Comparison of ENCODE assay signal across 25 cellular contexts in the genomic region with DNA sequence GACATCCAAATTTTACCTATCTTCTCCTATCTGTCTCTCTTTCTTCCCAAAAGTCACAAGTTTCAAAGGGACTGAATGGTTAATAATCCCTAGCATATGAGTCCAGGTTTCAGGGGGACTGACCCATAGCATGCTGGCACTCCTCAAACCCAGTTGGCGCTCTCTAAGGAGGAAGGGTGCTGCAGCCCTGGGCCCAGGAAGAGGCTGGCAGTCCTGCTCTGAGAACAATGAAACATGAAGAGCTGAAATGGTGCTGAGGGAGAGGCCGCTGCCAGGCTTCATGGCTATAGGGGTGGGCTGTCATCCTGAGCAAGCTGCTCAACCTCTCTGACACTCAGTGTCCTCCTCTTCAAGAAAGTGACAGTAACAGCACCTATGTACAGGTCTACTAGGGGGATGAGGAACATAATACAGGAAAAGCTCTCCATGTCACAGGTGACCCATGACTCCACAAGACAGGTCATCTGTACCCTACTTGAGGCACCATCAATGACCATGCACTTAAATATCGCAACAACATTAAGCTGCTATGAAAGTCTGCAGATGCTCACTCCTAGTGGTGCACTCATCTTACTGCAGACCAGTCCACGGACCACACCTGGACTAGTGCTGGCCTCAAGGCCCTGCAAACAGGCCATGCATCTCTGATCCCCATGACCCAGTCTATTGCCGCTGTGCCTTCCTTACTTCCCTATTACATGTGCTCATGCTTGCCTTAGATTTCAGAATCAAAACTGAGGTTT. TPM values are rescaled to one million over a fixed set of nuclear protein-coding genes. Genes with fewer than 3 reads are reported as not detected.
DNase-seq lines count a peak whose midpoint lies in the region; ATAC-seq, FAIRE-seq and TF ChIP-seq lines count a peak whose summit lies in the region.
"Had no signal": no experiment of that assay in that cellular context is flagged by ENCODE, and none has a peak within 500 bp of the region (broad histone marks: within the 10 kb centered on the region; RNA-seq: fewer than 3 reads in every experiment).

No MANE protein-coding gene starts in this region.

- H3K27ac ChIP-seq in HepG2 (ENCODE audit: extremely low read length, insufficient read depth, low read length) (no peak overlapping the region), right lobe of liver (no peak overlapping the region), brain microvascular endothelial cell (no peak overlapping the region), temporal lobe (ENCODE audit: low read depth, low read length) (peak overlapping the region; percentile 99)
- H3K27ac ChIP-seq: body of pancreas, epithelial cell of prostate, ovary, sigmoid colon had no signal

- peak; percentile 81 for ATAC-seq in HepG2
- no peak for ATAC-seq in right lobe of liver
- ATAC-seq in SK-N-SH treated with all-trans-retinoic acid at 6 μM for 48 hours = no peak
- ATAC-seq: activated CD4-positive, alpha-beta T cell treated with anti-CD3 and anti-CD28 coated beads for 36 hours; body of pancreas; Right ventricle myocardium inferior; stimulated activated effector memory CD8-positive, alpha-beta T cell treated with anti-CD3 and anti-CD28 coated beads, Interleukin-12 subunit alpha, Interleukin-12 subunit beta, amount 100 ng/mL, for 72 hours had no signal

- peaks cover 11% of the 10 kb centered on the region; the same call in 1 of the 2 replicates for H4K20me1 ChIP-seq in HepG2 (ENCODE audit: insufficient read depth, low read length)

- over 99% methylated on average over 5 of the region's 5 CpGs for WGBS in HepG2 (ENCODE audit: low lambda C conversion rate)
- 71% methylated on average over 1 of the region's 5 CpGs for WGBS in right lobe of liver (ENCODE audit: insufficient coverage, low coverage, low lambda C conversion rate, missing lambda C conversion rate)

- H3K4me2 ChIP-seq in HepG2 (ENCODE audit: low read depth, low read length) = no peak overlapping the region

- H3K79me2 ChIP-seq in HepG2 (ENCODE audit: insufficient read depth, low read length) = peaks cover 24% of the 10 kb centered on the region

- H3K36me3 ChIP-seq in HepG2 (replicated peaks in 1 of 2; ENCODE audit: control insufficient read depth in 1 of 2, insufficient read depth in 2 of 2, low read length in 2 of 2) (no peaks in the 10 kb centered on the region), right lobe of liver (no peaks in the 10 kb centered on the region), brain microvascular endothelial cell (replicated peaks) (no peaks in the 10 kb centered on the region)
- H3K36me3 ChIP-seq: HAP-1, ovary, sigmoid colon had no signal

- no peaks in the 10 kb centered on the region for H3K27me3 ChIP-seq in HepG2 (ENCODE audit: control insufficient read depth in 1 of 2, insufficient read depth in 2 of 2, low read length in 2 of 2)
- no peaks in the 10 kb centered on the region for H3K27me3 ChIP-seq in right lobe of liver
- no peaks in the 10 kb centered on the region for H3K27me3 ChIP-seq in brain microvascular endothelial cell (replicated peaks)
- H3K27me3 ChIP-seq: body of pancreas, ovary, sigmoid colon had no signal

- POLR2A ChIA-PET in HepG2 (lab: Yijun Ruan, JAX) = no interaction called here

- H3K9me3 ChIP-seq in HepG2 (ENCODE audit: low read length) (no peaks in the 10 kb centered on the region), right lobe of liver (no peaks in the 10 kb centered on the region)
- H3K9me3 ChIP-seq: body of pancreas, HAP-1, ovary, sigmoid colon had no signal

- BruUV-seq in HepG2 (replicated peaks; lab: Mats Ljungman, UMichigan) = no TSS peak

- CTCF ChIA-PET in HepG2 (lab: Yijun Ruan, JAX; ENCODE audit: low intra/inter-chr PET ratio, low total read pairs) = no interaction called here

- TF ChIP-seq CTCF in HepG2 (CRISPR knock-in tag; IDR thresholded peaks at IDR 0.05) (no peak), right lobe of liver (IDR thresholded peaks at IDR 0.05) (no peak), brain microvascular endothelial cell (IDR thresholded peaks at IDR 0.05; ENCODE audit: low read depth, low read length, missing control alignments) (peak; percentile 13)

- FAIRE-seq in HepG2 (lab: Jason Lieb, UNC) = no peak
- FAIRE-seq: frontal cortex, GM19239 had no signal

- intact Hi-C loops in HepG2 (cut with micrococcal nuclease; ENCODE audit: unreplicated experiment) = loop anchor here (1.0 kb wide), 1 partner anchor 48 kb away; no protein-coding TSS in a partner anchor
- intact Hi-C loops in right lobe of liver (cut with DNase I) = no loop called here

- TF ChIP-seq POLR2A in HepG2 (IDR thresholded peaks at IDR 0.05; ENCODE audit: insufficient read depth in 1 of 2, low read depth in 2 of 2, low read length in 2 of 2) (no peak), right lobe of liver (IDR thresholded peaks at IDR 0.05) (no peak)

- no peak for TF ChIP-seq RAD21 in HepG2 (CRISPR knock-in tag; IDR thresholded peaks at IDR 0.05)

- H3K9ac ChIP-seq in HepG2 (ENCODE audit: insufficient read depth, low read depth, low read length) = no peak overlapping the region

- H2AFZ ChIP-seq in HepG2 (ENCODE audit: low read length) = no peak overlapping the region

- no peak for TF ChIP-seq EP300 in HepG2 (IDR thresholded peaks at IDR 0.05; ENCODE audit: low read depth in 2 of 2, low read length in 2 of 2)
- TF ChIP-seq EP300 in HepG2 (CRISPR knock-in tag; IDR thresholded peaks at IDR 0.05; ENCODE audit: borderline replicate concordance) = no peak

- no peak overlapping the region for H3K4me3 ChIP-seq in HepG2 (replicated peaks in 1 of 3; ENCODE audit: insufficient read depth in 1 of 3, low read depth in 2 of 3, low read length in 3 of 3)
- no peak overlapping the region for H3K4me3 ChIP-seq in right lobe of liver
- H3K4me3 ChIP-seq in brain microvascular endothelial cell (ENCODE audit: low read depth, low read length) = no peak overlapping the region
- H3K4me3 ChIP-seq: body of pancreas, HAP-1, ovary, sigmoid colon had no signal

- DNase-seq in HepG2 (ENCODE audit: low spot score) (no peak), right lobe of liver (no peak), brain microvascular endothelial cell (no peak), globus pallidus (ENCODE audit: low spot score) (peak; percentile 54), activated T-cell treated with anti-CD3 and anti-CD28 coated beads for 4 hours (no peak), amniotic stem cell (lab: John Stamatoyannopoulos, UW) (no peak)
- DNase-seq: activated CD4-positive, alpha-beta T cell treated with anti-CD3 and anti-CD28 coated beads for 36 hours; body of pancreas; dermis blood vessel endothelial cell; DMS 273 treated with DMSO at 0.1 percent for 48 hours; GF-D8; NCI-H1048; NCI-H2029 treated with DMSO at 0.1 percent for 48 hours; NCI-H510A treated with DMSO at 0.1 percent for 48 hours; ovary; sigmoid colon had no signal

- in situ Hi-C loops in HepG2 (cut with HindIII; ENCODE audit: extremely low pct_ligation_motif_present, low pct_unique_long_range_greater_than_20kb) = no loop called here
- in situ Hi-C loops in brain microvascular endothelial cell (cut with HindIII; ENCODE audit: low pct_ligation_motif_present, low sequenced_read_pairs) = no loop called here

- H3K4me1 ChIP-seq in HepG2 (ENCODE audit: insufficient read depth, low read length) = peaks cover 9% of the 10 kb centered on the region
- no peaks in the 10 kb centered on the region for H3K4me1 ChIP-seq in right lobe of liver
- H3K4me1 ChIP-seq: sigmoid colon had no signal

TF ChIP-seq in HepG2, 621 proteins besides CTCF, POLR2A, EP300 and RAD21:
- TF ChIP-seq ZNF670 (CRISPR knock-in tag; IDR thresholded peaks at IDR 0.05; ENCODE audit: borderline replicate concordance) (no peak), TAF15 (IDR thresholded peaks at IDR 0.05; ENCODE audit: low read depth, low read length, poor library complexity, severe bottlenecking) (no peak), ZNF605 (CRISPR knock-in tag; IDR thresholded peaks at IDR 0.05) (no peak), ZNF383 (CRISPR knock-in tag; IDR thresholded peaks at IDR 0.05; ENCODE audit: borderline replicate concordance) (no peak), ZNF616 (CRISPR knock-in tag; IDR thresholded peaks at IDR 0.05; ENCODE audit: low read depth) (no peak)

RNA-seq across cellular contexts. Expression of a gene that starts 17.0 kb away (rescaled TPM):
- 3.8 and 4.4 TPM in 2 replicates for total RNA-seq in HepG2 (2016; rRNA removed; fragmentation: Illumina TruSeq; extraction: Trizol)
- 1.7 and 3.4 TPM in 2 replicates for total RNA-seq in HepG2 (2016; cell fraction: cytosol; rRNA removed; fragmentation: Illumina TruSeq; extraction: Trizol; ENCODE audit: low read depth)
- 2.9 and 3.7 TPM in 2 replicates for total RNA-seq in HepG2 (2016; cell fraction: insoluble cytoplasmic fraction; rRNA removed; fragmentation: Illumina TruSeq; extraction: Trizol)
- total RNA-seq in HepG2 (2016; cell fraction: membrane; rRNA removed; fragmentation: Illumina TruSeq; extraction: Trizol) = 3.3 TPM in 2 replicates
- total RNA-seq in HepG2 (2016; cell fraction: nucleus; rRNA removed; fragmentation: Illumina TruSeq; extraction: Trizol) = 7.8 and 8.5 TPM in 2 replicates
- polyA plus RNA-seq in HepG2 (2011; rRNA removed) = 4.9 and 8.4 TPM in 2 replicates
- polyA plus RNA-seq in HepG2 (2011; cell fraction: cytosol; rRNA removed) = 3.8 and 4.6 TPM in 2 replicates
- polyA plus RNA-seq in HepG2 (2011; cell fraction: nucleus; rRNA removed) = 5.7 and 7.9 TPM in 2 replicates
- 13.2 and 13.3 TPM in 2 replicates for polyA plus RNA-seq in HepG2 (2012)
- polyA plus RNA-seq in HepG2 (2016; cell fraction: cytosol; fragmentation: Illumina TruSeq; extraction: Trizol; ENCODE audit: low read depth) = 0.85 and 0.88 TPM in 2 replicates
- polyA plus RNA-seq in HepG2 (2016; cell fraction: insoluble cytoplasmic fraction; fragmentation: Illumina TruSeq; extraction: Trizol; ENCODE audit: low read depth) = 4.3 and 5.9 TPM in 2 replicates
- 1.7 and 2.0 TPM in 2 replicates for polyA plus RNA-seq in HepG2 (2016; cell fraction: membrane; fragmentation: Illumina TruSeq; extraction: Trizol; ENCODE audit: low read depth)
- polyA plus RNA-seq in HepG2 (2016; cell fraction: nucleus; fragmentation: Illumina TruSeq; extraction: Trizol; ENCODE audit: insufficient read depth, low read depth) = 7.6 and 8.4 TPM in 2 replicates
- polyA minus RNA-seq in HepG2 (2011; rRNA and poly(A)+ RNA removed; ENCODE audit: low replicate concordance) = 15.4 and 59.2 TPM in 2 replicates
- 5.0 and 7.4 TPM in 2 replicates for polyA minus RNA-seq in HepG2 (2011; cell fraction: cytosol; rRNA and poly(A)+ RNA removed)
- polyA minus RNA-seq in HepG2 (2011; cell fraction: nucleus; rRNA and poly(A)+ RNA removed) = 17.9 and 22.8 TPM in 2 replicates
- 10 to 100 TPM; 21.5 to 35.9 (median 24.6) TPM for total RNA-seq in right lobe of liver
- total RNA-seq in temporal lobe = 9.8 TPM
- total RNA-seq: activated CD4-positive, alpha-beta T cell treated with anti-CD3 and anti-CD28 coated beads for 36 hours had no signal
- polyA plus RNA-seq: CD14-positive monocyte had no signal
